ENCODE assay signal across 8 cellular contexts in genomic region chr17:83083368-83084201, GRCh38. TPM values are rescaled to one million over a fixed set of nuclear protein-coding genes. Genes with fewer than 3 reads are reported as not detected.
DNase-seq lines count a peak whose midpoint lies in the region; TF ChIP-seq lines count a peak whose summit lies in the region.

No MANE protein-coding gene starts in this region.

- no peaks in the 10 kb centered on the region for H3K36me3 ChIP-seq in OCI-LY1 (ENCODE audit: insufficient read depth, low read length)

- no peaks in the 10 kb centered on the region for H3K9me3 ChIP-seq in OCI-LY1 (ENCODE audit: low read length)

- peak overlapping the region; percentile 24; the same call in 1 of the 2 replicates for H3K4me2 ChIP-seq in OCI-LY1 (ENCODE audit: low read length)

- TF ChIP-seq POLR2A in erythroblast (IDR thresholded peaks at IDR 0.05; ENCODE audit: low read length), result no peak

- TF ChIP-seq CTCF in CD14-positive monocyte (IDR thresholded peaks at IDR 0.05) (no peak), OCI-LY1 (IDR thresholded peaks at IDR 0.05; ENCODE audit: low read length) (no peak)

- no peak overlapping the region for H3K4me3 ChIP-seq in OCI-LY1 (ENCODE audit: low read depth, low read length, poor library complexity, severe bottlenecking)

- H3K9me3 Mint-ChIP-seq in CD14-positive monocyte, result peaks cover 0 to 2% (median 0%) of the 10 kb centered on the region in 7 donors
- H3K9me3 Mint-ChIP-seq in activated naive CD4-positive, alpha-beta T cell treated with anti-CD3 and anti-CD28 coated beads, Interleukin-2, amount 10 ng/mL, durations not matched to agents 7 days and 5 days, result no peaks in the 10 kb centered on the region

- H3K36me3 Mint-ChIP-seq in CD14-positive monocyte, result peaks cover 60 to 70% of the 10 kb centered on the region in 2 donors
- no peaks in the 10 kb centered on the region for H3K36me3 Mint-ChIP-seq in activated naive CD4-positive, alpha-beta T cell treated with anti-CD3 and anti-CD28 coated beads, Interleukin-2, amount 10 ng/mL, durations not matched to agents 7 days and 5 days

- H3K9ac ChIP-seq in OCI-LY1 (ENCODE audit: low read length), result no peak overlapping the region; the same call in 1 of the 2 replicates

- peaks cover 63% of the 10 kb centered on the region for H3K4me1 ChIP-seq in OCI-LY1 (ENCODE audit: insufficient read depth, low read length, severe bottlenecking)

- H3K27me3 ChIP-seq in OCI-LY1 (ENCODE audit: insufficient read depth, low read length), result no peaks in the 10 kb centered on the region

- peak overlapping the region; percentile 84 to 96 (median 91) for H3K27ac Mint-ChIP-seq in CD14-positive monocyte
- H3K27ac Mint-ChIP-seq in activated naive CD4-positive, alpha-beta T cell treated with anti-CD3 and anti-CD28 coated beads, Interleukin-2, amount 10 ng/mL, durations not matched to agents 7 days and 5 days, result peak overlapping the region; percentile 28

- CTCF ChIA-PET in activated naive CD4-positive, alpha-beta T cell treated with anti-CD3 and anti-CD28 coated beads, Interleukin-2, amount 10 ng/mL, durations not matched to agents 7 days and 5 days (lab: Charles Lee), result interaction anchor here (0.6 to 1.3 kb wide), 4 partner anchors 30 to 212 kb away, joined by 3 to 6 read pairs (median 3); no protein-coding TSS in a partner anchor

- no peaks in the 10 kb centered on the region for H4K20me1 ChIP-seq in OCI-LY1 (ENCODE audit: insufficient read depth, low read length)

- H3F3A ChIP-seq in OCI-LY1 (ENCODE audit: insufficient read depth, low read length), result no peaks in the 10 kb centered on the region

- H3K9me2 ChIP-seq in OCI-LY1 (ENCODE audit: low read depth, low read length), result no peaks in the 10 kb centered on the region

- peak overlapping the region; percentile 90 to 92 for H3K4me3 Mint-ChIP-seq in CD14-positive monocyte
- no peak overlapping the region for H3K4me3 Mint-ChIP-seq in activated naive CD4-positive, alpha-beta T cell treated with anti-CD3 and anti-CD28 coated beads, Interleukin-2, amount 10 ng/mL, durations not matched to agents 7 days and 5 days

- H3K4me1 Mint-ChIP-seq in CD14-positive monocyte, result peaks cover 67% of the 10 kb centered on the region
- H3K4me1 Mint-ChIP-seq in activated naive CD4-positive, alpha-beta T cell treated with anti-CD3 and anti-CD28 coated beads, Interleukin-2, amount 10 ng/mL, durations not matched to agents 7 days and 5 days, result peaks cover 20% of the 10 kb centered on the region

- peak; percentile 76 for DNase-seq in CD14-positive monocyte (ENCODE audit: low spot score)
- no peak for DNase-seq in activated naive CD4-positive, alpha-beta T cell treated with anti-CD3 and anti-CD28 coated beads, Interleukin-2, amount 10 ng/mL, durations not matched to agents 7 days and 5 days
- DNase-seq in hepatic stellate cell (ENCODE audit: low spot score), result peak; percentile 97
- DNase-seq in stimulated activated CD4-positive, alpha-beta T cell treated with anti-CD3 and anti-CD28 coated beads, Interleukin-2, amount 100 ng/mL, for 4 hours (ENCODE audit: low read depth), result peak; percentile 15
- DNase-seq in SHP77 treated with DMSO at 0.1 percent for 48 hours (lab: John Stamatoyannopoulos, UW), result no peak
- DNase-seq in erythroblast (lab: John Stamatoyannopoulos, UW), result no peak
- DNase-seq in mesenteric fat pad (ENCODE audit: low spot score), result no peak

- H2AFZ ChIP-seq in OCI-LY1 (ENCODE audit: low read length), result no peak overlapping the region

- intact Hi-C loops in CD14-positive monocyte (cut with micrococcal nuclease), result loop anchor here (2.0 to 5.0 kb wide), 3 partner anchors 39 to 121 kb away; no protein-coding TSS in a partner anchor

- peaks cover 0 to 9% (median 2%) of the 10 kb centered on the region in 3 donors for H3K27me3 Mint-ChIP-seq in CD14-positive monocyte (ENCODE audit: low read depth in 3 of 3)
- H3K27me3 Mint-ChIP-seq in activated naive CD4-positive, alpha-beta T cell treated with anti-CD3 and anti-CD28 coated beads, Interleukin-2, amount 10 ng/mL, durations not matched to agents 7 days and 5 days, result peaks cover 53% of the 10 kb centered on the region

- peak overlapping the region; percentile 52 for H3K27ac ChIP-seq in OCI-LY1 (ENCODE audit: low read depth, low read length, poor library complexity, severe bottlenecking)

- H3K79me2 ChIP-seq in OCI-LY1 (ENCODE audit: insufficient read depth, low read length), result no peaks in the 10 kb centered on the region

RNA-seq across cellular contexts. Expression of gene METRNL, which starts 4.2 kb away (rescaled TPM):
- 10 to 100 TPM; 13.1 to 29.8 TPM for polyA plus RNA-seq in CD14-positive monocyte
- 151 TPM for total RNA-seq in mesenteric fat pad

Comparison
In these comparisons a context has a peak if more than half of its experiments do, and no peak if none do; other contexts are left out.
1. DNase-seq: peak in CD14-positive monocyte (single experiment), hepatic stellate cell (single experiment) and stimulated activated CD4-positive, alpha-beta T cell treated with anti-CD3 and anti-CD28 coated beads, Interleukin-2, amount 100 ng/mL, for 4 hours (single experiment); none in activated naive CD4-positive, alpha-beta T cell treated with anti-CD3 and anti-CD28 coated beads, Interleukin-2, amount 10 ng/mL, durations not matched to agents 7 days and 5 days (single experiment), SHP77 treated with DMSO at 0.1 percent for 48 hours (single experiment), erythroblast (0 of 2) and mesenteric fat pad (single experiment).